In genomic region chr2:127076924-127077323, GRCh38 we compare ENCODE assay signal across 1 cellular context.
TF ChIP-seq lines count a peak whose summit lies in the region.

No MANE protein-coding gene starts in this region.

TF ChIP-seq in H1, 55 proteins besides CTCF, POLR2A, EP300 and RAD21:
- TF ChIP-seq FOSL1 (IDR thresholded peaks at IDR 0.05; ENCODE audit: insufficient read depth, low read depth, low read length): no peak
- no peak for TF ChIP-seq TEAD4 (IDR thresholded peaks at IDR 0.05; ENCODE audit: low read depth, low read length)
- no peak for TF ChIP-seq CHD7 (IDR thresholded peaks at IDR 0.05; ENCODE audit: insufficient replicate concordance, low read length)
- TF ChIP-seq RBBP5 (IDR thresholded peaks at IDR 0.05; ENCODE audit: borderline replicate concordance, low read depth, low read length): no peak
- TF ChIP-seq SIN3A (conservative IDR thresholded peaks at IDR 0.05 in 1 of 2, IDR thresholded peaks at IDR 0.05 in 1 of 2; ENCODE audit: low read depth in 1 of 2, low read length in 2 of 2): no peak
- no peak for TF ChIP-seq EGR1 (IDR thresholded peaks at IDR 0.05; ENCODE audit: borderline replicate concordance, low read depth, low read length)
- TF ChIP-seq JUND (IDR thresholded peaks at IDR 0.05; ENCODE audit: low read length): no peak
TF ChIP-seq in H1: peak in this region for 0.
